23 cellular contexts compared by ENCODE assay signal in genomic region chr10:81792729-81793128, GRCh38.
DNase-seq lines count a peak whose midpoint lies in the region; ATAC-seq, FAIRE-seq and TF ChIP-seq lines count a peak whose summit lies in the region.
"Had no signal": no experiment of that assay in that cellular context is flagged by ENCODE, and none has a peak within 500 bp of the region (broad histone marks: within the 10 kb centered on the region; RNA-seq: fewer than 3 reads in every experiment).

No MANE protein-coding gene starts in this region.

- POLR2A ChIA-PET in IMR-90 (lab: Charles Lee; ENCODE audit: unreplicated experiment) (no interaction called here), H1 (lab: Charles Lee; ENCODE audit: partially characterized antibody) (no interaction called here)

- H2BK120ac ChIP-seq in IMR-90 (ENCODE audit: low read depth, low read length): no peak overlapping the region
- no peak overlapping the region for H2BK120ac ChIP-seq in H1 (replicated peaks; ENCODE audit: low read depth, low read length)

- no peak overlapping the region for H2BK15ac ChIP-seq in IMR-90 (ENCODE audit: low read depth, low read length)
- H2BK15ac ChIP-seq in H1 (ENCODE audit: low read length): no peak overlapping the region

- DNase-seq in IMR-90 (no peak), H1 (ENCODE audit: low read depth in 1 of 2, low spot score in 2 of 2) (no peak), thyroid gland (peak; percentile 57 to 60), NCI-H2171 (lab: John Stamatoyannopoulos, UW) (no peak)
- DNase-seq: 8988T; ACHN; BE2C; C1 segment of cervical spinal cord; CD4-positive, alpha-beta memory T cell; CD4-positive, CD25-positive, alpha-beta regulatory T cell; CD8-positive, alpha-beta memory T cell; COR-L47; DMS 273 treated with DMSO at 0.1 percent for 48 hours; DMS153; DMS53; DMS79; DND-41; EL; GDM1 had no signal

- no peak for TF ChIP-seq EP300 in H1 (IDR thresholded peaks at IDR 0.05; ENCODE audit: borderline replicate concordance in 1 of 2, low read depth in 2 of 2, low read length in 2 of 2)

- H3K4me3 ChIP-seq in IMR-90 (ENCODE audit: insufficient read depth, low read depth, low read length) (no peak overlapping the region), H1 (ENCODE audit: extremely low read depth in 1 of 4, insufficient read depth in 2 of 4, low read depth in 3 of 4, low read length in 4 of 4) (no peak overlapping the region), thyroid gland (replicated peaks in 1 of 3) (no peak overlapping the region)
- H3K4me3 ChIP-seq: BLaER1, GM12878 had no signal

- H4K91ac ChIP-seq in IMR-90 (ENCODE audit: insufficient read depth, low read depth, low read length) (no peak overlapping the region), H1 (replicated peaks; ENCODE audit: insufficient read length, low read length) (no peak overlapping the region)

- no peak overlapping the region for H3K9ac ChIP-seq in IMR-90 (ENCODE audit: low read depth, low read length)
- no peak overlapping the region for H3K9ac ChIP-seq in H1 (replicated peaks in 1 of 4; ENCODE audit: extremely low read depth in 1 of 4, low read depth in 3 of 4, low read length in 3 of 4)
- H3K9ac ChIP-seq: BLaER1 had no signal

- CTCF ChIA-PET in IMR-90 (lab: Yijun Ruan, JAX) (no interaction called here), H1 (lab: Charles Lee; ENCODE audit: partially characterized antibody) (no interaction called here)

- H3K36me3 ChIP-seq in IMR-90 (ENCODE audit: control insufficient read depth, insufficient read depth, low read length) (no peaks in the 10 kb centered on the region), H1 (ENCODE audit: control insufficient read depth in 2 of 4, insufficient read depth in 4 of 4, low read length in 3 of 4) (no peaks in the 10 kb centered on the region), thyroid gland (no peaks in the 10 kb centered on the region)
- H3K36me3 ChIP-seq: BE2C, BLaER1 had no signal

- H3K4me1 ChIP-seq in IMR-90 (ENCODE audit: control insufficient read depth, insufficient read depth, low read length) (no peaks in the 10 kb centered on the region), H1 (replicated peaks in 1 of 4; ENCODE audit: control insufficient read depth in 3 of 4, insufficient read depth in 4 of 4, low read length in 3 of 4) (peaks cover 0 to 5% (median 0%) of the 10 kb centered on the region in 4 experiments; a peak in 1 of 7 replicates), thyroid gland (no peaks in the 10 kb centered on the region)
- H3K4me1 ChIP-seq: BE2C, BLaER1 had no signal

- BruUV-seq in IMR-90 (replicated peaks; lab: Mats Ljungman, UMichigan): no TSS peak

- no CpG with 5 or more reads among the region's 2 CpGs for WGBS in IMR-90 (ENCODE audit: extremely low coverage in 2 of 2, insufficient read length in 1 of 2), 2 experiments
- WGBS in H1 (ENCODE audit: extremely low coverage in 1 of 2, insufficient coverage in 1 of 2, insufficient read length in 1 of 2, insufficient replicate concordance in 2 of 2, low coverage in 1 of 2, low lambda C conversion rate in 2 of 2, missing lambda C conversion rate in 1 of 2), 2 experiments: 88% methylated on average over 2 of the region's 2 CpGs; no CpG with 5 or more reads in 1 of the 2 experiments
- 54 to 66% methylated on average over 2 of the region's 2 CpGs for WGBS in thyroid gland, 2 donors

- H4K20me1 ChIP-seq in IMR-90 (ENCODE audit: insufficient read depth, low read length): no peaks in the 10 kb centered on the region
- no peaks in the 10 kb centered on the region for H4K20me1 ChIP-seq in H1 (replicated peaks in 1 of 2; ENCODE audit: control insufficient read depth in 1 of 2, insufficient read depth in 2 of 2, low read length in 2 of 2)
- H4K20me1 ChIP-seq: BLaER1 had no signal

- H3K27ac ChIP-seq in IMR-90 (ENCODE audit: insufficient read depth, low read length): no peak overlapping the region
- H3K27ac ChIP-seq in H1 (ENCODE audit: low read depth, low read length): no peak overlapping the region
- H3K27ac ChIP-seq in thyroid gland: no peak overlapping the region
- H3K27ac ChIP-seq: BLaER1 had no signal

- H2AFZ ChIP-seq in IMR-90 (replicated peaks; ENCODE audit: low read length, poor library complexity): no peak overlapping the region
- no peak overlapping the region for H2AFZ ChIP-seq in H1 (ENCODE audit: low read length)

- ATAC-seq in IMR-90 (ENCODE audit: low read depth): no peak
- ATAC-seq in GM21737 (IDR thresholded peaks at IDR 0.05; ENCODE audit: unreplicated experiment): no peak
- ATAC-seq: GM12878 had no signal

- TF ChIP-seq RAD21 in IMR-90 (IDR thresholded peaks at IDR 0.05; ENCODE audit: low read length) (no peak), H1 (IDR thresholded peaks at IDR 0.05 in 1 of 2, conservative IDR thresholded peaks at IDR 0.05 in 1 of 2; ENCODE audit: low read depth in 2 of 2, low read length in 2 of 2) (no peak)

- H3K14ac ChIP-seq in IMR-90 (replicated peaks; ENCODE audit: low read depth, low read length): no peak overlapping the region
- H3K14ac ChIP-seq in H1 (ENCODE audit: insufficient read length): no peak overlapping the region

- intact Hi-C loops in IMR-90 (cut with micrococcal nuclease): no loop called here
- intact Hi-C loops in thyroid gland (cut with DNase I): no loop called here

- TF ChIP-seq POLR2A in IMR-90 (IDR thresholded peaks at IDR 0.05; ENCODE audit: low read depth, low read length) (no peak), H1 (IDR thresholded peaks at IDR 0.05; ENCODE audit: control extremely low read depth in 1 of 2, low read depth in 2 of 2, low read length in 2 of 2) (no peak), thyroid gland (IDR thresholded peaks at IDR 0.05) (no peak)

- H3K18ac ChIP-seq in IMR-90 (ENCODE audit: low read depth, low read length) (no peak overlapping the region), H1 (ENCODE audit: extremely low read depth, low read length) (no peak overlapping the region)

- peaks cover 3% of the 10 kb centered on the region; the same call in 1 of the 2 replicates for H3K9me3 ChIP-seq in IMR-90 (ENCODE audit: control insufficient read depth, insufficient read depth, low read length)
- no peaks in the 10 kb centered on the region for H3K9me3 ChIP-seq in H1 (ENCODE audit: insufficient read depth in 2 of 2, low read depth in 1 of 2, low read length in 1 of 2)
- H3K9me3 ChIP-seq in thyroid gland: no peaks in the 10 kb centered on the region
- H3K9me3 ChIP-seq: BE2C, BLaER1 had no signal

- H3K27me3 ChIP-seq in IMR-90 (ENCODE audit: control insufficient read depth, insufficient read depth, low read length): no peaks in the 10 kb centered on the region
- H3K27me3 ChIP-seq in H1 (replicated peaks in 1 of 4; ENCODE audit: control insufficient read depth in 3 of 4, extremely low read depth in 1 of 4, insufficient read depth in 3 of 4, low read length in 3 of 4): no peaks in the 10 kb centered on the region
- H3K27me3 ChIP-seq in thyroid gland: no peaks in the 10 kb centered on the region
- H3K27me3 ChIP-seq: BE2C, BLaER1 had no signal

- H3K56ac ChIP-seq in IMR-90 (ENCODE audit: extremely low read depth, insufficient read depth, low read length) (no peak overlapping the region), H1 (replicated peaks; ENCODE audit: insufficient read length, low read depth, low read length) (no peak overlapping the region)

- H3K23me2 ChIP-seq in H1 (ENCODE audit: low read depth, low read length): no peaks in the 10 kb centered on the region

- H4K5ac ChIP-seq in IMR-90 (ENCODE audit: low read depth, low read length) (no peak overlapping the region), H1 (ENCODE audit: insufficient read length, low read depth, low read length) (no peak overlapping the region)

- H2BK12ac ChIP-seq in H1 (ENCODE audit: low read depth, low read length): no peak overlapping the region

- no peak for FAIRE-seq in H1 (lab: Jason Lieb, UNC)
- FAIRE-seq: GM12878, GM19239 had no signal

- in situ Hi-C loops in IMR-90 (cut with MboI; ENCODE audit: low sequenced_read_pairs): no loop called here

- H2BK5ac ChIP-seq in IMR-90 (ENCODE audit: low read depth, low read length, poor library complexity, severe bottlenecking): no peak overlapping the region
- H2BK5ac ChIP-seq in H1 (ENCODE audit: low read depth, low read length): no peak overlapping the region

- no peak overlapping the region for H3K23ac ChIP-seq in IMR-90 (ENCODE audit: low read depth, low read length)
- H3K23ac ChIP-seq in H1 (ENCODE audit: insufficient read length): no peak overlapping the region

- H3K79me1 ChIP-seq in IMR-90 (ENCODE audit: low read depth in 1 of 2, low read length in 2 of 2) (no peaks in the 10 kb centered on the region), H1 (ENCODE audit: low read depth, low read length) (no peaks in the 10 kb centered on the region)

- H3K4ac ChIP-seq in IMR-90 (ENCODE audit: low read depth, low read length) (no peak overlapping the region), H1 (replicated peaks; ENCODE audit: insufficient read length, low read depth, low read length) (no peak overlapping the region)

- TF ChIP-seq CTCF in IMR-90 (conservative IDR thresholded peaks at IDR 0.05; ENCODE audit: low read depth, low read length): no peak
- no peak for TF ChIP-seq CTCF in H1 (IDR thresholded peaks at IDR 0.05; ENCODE audit: control extremely low read depth in 1 of 3, insufficient read depth in 1 of 3, low read depth in 1 of 3, low read length in 3 of 3)
- no peak for TF ChIP-seq CTCF in thyroid gland (IDR thresholded peaks at IDR 0.05)

- H2AK9ac ChIP-seq in IMR-90 (replicated peaks; ENCODE audit: low read depth, low read length, poor library complexity): no peak overlapping the region

- H3K4me2 ChIP-seq in IMR-90 (ENCODE audit: low read depth, low read length) (no peak overlapping the region), H1 (ENCODE audit: insufficient read depth in 1 of 2, low read depth in 2 of 2, low read length in 2 of 2) (no peak overlapping the region)
- H3K4me2 ChIP-seq: BLaER1 had no signal

- H2AK5ac ChIP-seq in IMR-90 (ENCODE audit: low read depth, low read length) (no peak overlapping the region), H1 (ENCODE audit: low read depth, low read length) (no peak overlapping the region)

- dilution Hi-C loops in IMR-90 (cut with HindIII; ENCODE audit: low sequenced_read_pairs, unreplicated experiment): no loop called here

- no peak overlapping the region for H4K8ac ChIP-seq in IMR-90 (ENCODE audit: low read depth in 2 of 2, low read length in 2 of 2)
- H4K8ac ChIP-seq in H1 (ENCODE audit: extremely low read depth, insufficient read depth, low read length): no peak overlapping the region

- no peaks in the 10 kb centered on the region for H3K79me2 ChIP-seq in H1 (ENCODE audit: control insufficient read depth in 1 of 2, insufficient read depth in 2 of 2, low read length in 2 of 2)

- H3K9me1 ChIP-seq in IMR-90 (ENCODE audit: insufficient read depth, low read length): no peaks in the 10 kb centered on the region

- H2BK20ac ChIP-seq in IMR-90 (ENCODE audit: low read depth, low read length): no peak overlapping the region
- no peak overlapping the region for H2BK20ac ChIP-seq in H1 (ENCODE audit: low read length)

TF ChIP-seq in IMR-90, 13 proteins besides CTCF, POLR2A, EP300 and RAD21 (continues in another document):
- TF ChIP-seq NFE2L2 (IDR thresholded peaks at IDR 0.05; ENCODE audit: low read depth, low read length): no peak
- TF ChIP-seq CHD1 (IDR thresholded peaks at IDR 0.05; ENCODE audit: low read depth, low read length): no peak

TF ChIP-seq in H1, 55 proteins besides CTCF, POLR2A, EP300 and RAD21 (continues in another document):
- no peak for TF ChIP-seq ZNF274 (IDR thresholded peaks at IDR 0.05; ENCODE audit: borderline replicate concordance, extremely low read depth, low read length)
- TF ChIP-seq SIN3A (conservative IDR thresholded peaks at IDR 0.05 in 1 of 2, IDR thresholded peaks at IDR 0.05 in 1 of 2; ENCODE audit: low read depth in 1 of 2, low read length in 2 of 2): no peak

Comparison
In these comparisons a context has a peak if more than half of its experiments do, and no peak if none do; other contexts are left out.
1. DNase-seq: peak in thyroid gland (2 of 2); none in IMR-90 (single experiment), H1 (0 of 2) and NCI-H2171 (single experiment).